Comparison of ENCODE assay signal across 8 cellular contexts in genomic region chr7:25179771-25180591, GRCh38. TPM values are rescaled to one million over a fixed set of nuclear protein-coding genes. Genes with fewer than 3 reads are reported as not detected.
A peak's percentile ranks its signal among the peaks of the same experiment; 100 is the strongest.
DNase-seq lines count a peak whose midpoint lies in the region; ATAC-seq and TF ChIP-seq lines count a peak whose summit lies in the region.

No MANE protein-coding gene starts in this region.

- TF ChIP-seq RAD21 in Ishikawa (IDR thresholded peaks at IDR 0.05; ENCODE audit: low read depth), result no peak

- H3K27me3 ChIP-seq in esophagus (ENCODE audit: control insufficient read depth in 1 of 2, insufficient read depth in 2 of 2, low read length in 2 of 2), result no peaks in the 10 kb centered on the region
- H3K27me3 ChIP-seq in muscle layer of duodenum (ENCODE audit: low read depth, low read length), result no peaks in the 10 kb centered on the region

- CTCF ChIA-PET in OCI-LY7 (lab: Charles Lee; ENCODE audit: unreplicated experiment), result interaction anchor here (0.6 to 1.2 kb wide), 4 partner anchors 9 to 56 kb away, joined by 3 to 5 read pairs (median 4); partner anchors contain the start of gene CYCS

- H3K4me2 ChIP-seq in OCI-LY7 (ENCODE audit: low read length), result peak overlapping the region; percentile 82

- H3K4me3 ChIP-seq in OCI-LY7 (ENCODE audit: low read depth, low read length, poor library complexity, severe bottlenecking) (peak overlapping the region; percentile 78), esophagus (ENCODE audit: low read depth in 1 of 2, low read length in 2 of 2) (peak overlapping the region; percentile 67 to 74), muscle layer of duodenum (ENCODE audit: low read depth in 1 of 2, low read length in 2 of 2) (peak overlapping the region; percentile 76 to 79)

- H4K20me1 ChIP-seq in OCI-LY7 (ENCODE audit: insufficient read depth, low read length), result no peaks in the 10 kb centered on the region

- POLR2A ChIA-PET in OCI-LY7 (lab: Charles Lee), result interaction anchor here (0.9 to 1.1 kb wide), 2 partner anchors 54 to 343 kb away, joined by 3 to 4 read pairs; no protein-coding TSS in a partner anchor

- BruUV-seq in OCI-LY7 (replicated peaks; lab: Mats Ljungman, UMichigan), result no TSS peak

- H3K9me2 ChIP-seq in OCI-LY7 (ENCODE audit: insufficient read depth, low read length), result no peaks in the 10 kb centered on the region

- intact Hi-C loops in OCI-LY7 (cut with micrococcal nuclease; ENCODE audit: unreplicated experiment), result loop anchor here (1.0 kb wide), 2 partner anchors 30 to 55 kb away; partner anchors contain the start of gene CYCS

- peak overlapping the region; percentile 95 for H2AFZ ChIP-seq in OCI-LY7 (ENCODE audit: low read length)

- H3K79me2 ChIP-seq in OCI-LY7 (ENCODE audit: insufficient read depth, low read depth, low read length), result no peaks in the 10 kb centered on the region

- H3K36me3 ChIP-seq in OCI-LY7 (ENCODE audit: insufficient read depth, low read length) (peaks cover 3% of the 10 kb centered on the region; the same call in 1 of the 2 replicates), esophagus (ENCODE audit: control insufficient read depth in 2 of 2, insufficient read depth in 2 of 2, low read length in 1 of 2) (no peaks in the 10 kb centered on the region), muscle layer of duodenum (ENCODE audit: control insufficient read depth in 1 of 2, insufficient read depth in 2 of 2, low read length in 2 of 2) (no peaks in the 10 kb centered on the region)

- peak; percentile 78 for TF ChIP-seq CTCF in OCI-LY7 (conservative IDR thresholded peaks at IDR 0.05; ENCODE audit: low read length)

- TF ChIP-seq EP300 in Ishikawa (IDR thresholded peaks at IDR 0.05; ENCODE audit: borderline replicate concordance), result no peak

- peaks cover 9% of the 10 kb centered on the region for H3K4me1 ChIP-seq in OCI-LY7 (ENCODE audit: insufficient read depth, low read length, poor library complexity, severe bottlenecking)
- H3K4me1 ChIP-seq in esophagus (ENCODE audit: control insufficient read depth in 2 of 2, insufficient read depth in 2 of 2, low read length in 1 of 2), result no peaks in the 10 kb centered on the region
- no peaks in the 10 kb centered on the region for H3K4me1 ChIP-seq in muscle layer of duodenum (ENCODE audit: control insufficient read depth in 1 of 2, insufficient read depth in 2 of 2, low read length in 2 of 2)

- H3K27ac ChIP-seq in OCI-LY7 (ENCODE audit: low read depth, low read length, poor library complexity, severe bottlenecking) (peak overlapping the region; percentile 57), esophagus (ENCODE audit: low read depth in 2 of 2, low read length in 1 of 2) (peak overlapping the region; percentile 59 to 76), muscle layer of duodenum (ENCODE audit: low read length) (peak overlapping the region; percentile 52)

- H3K9me3 ChIP-seq in OCI-LY7 (ENCODE audit: low read length) (no peaks in the 10 kb centered on the region), esophagus (ENCODE audit: control insufficient read depth in 2 of 2, insufficient read depth in 1 of 2, low read depth in 1 of 2, low read length in 1 of 2) (no peaks in the 10 kb centered on the region), muscle layer of duodenum (ENCODE audit: control insufficient read depth in 1 of 2, low read length in 2 of 2) (no peaks in the 10 kb centered on the region)

- DNase-seq in DMS79 (lab: John Stamatoyannopoulos, UW) (peak; percentile 56), OCI-LY7 (ENCODE audit: low spot score) (peak; percentile 97), activated T-cell treated with anti-CD3 and anti-CD28 coated beads for 48 hours (ENCODE audit: low read depth) (peak; percentile 96)
- peak; percentile 93 to 98 for DNase-seq in stimulated activated CD8-positive, alpha-beta memory T cell treated with anti-CD3 and anti-CD28 coated beads, Interleukin-7, amount 100 ng/mL, for 1 hour (ENCODE audit: low read depth in 2 of 2)

- peak; percentile 96 for ATAC-seq in GM21619 (IDR thresholded peaks at IDR 0.05; ENCODE audit: unreplicated experiment)

- 1% methylated on average over 65 to 74 of the region's 74 CpGs for WGBS in esophagus, 2 donors

TF ChIP-seq in Ishikawa, 13 proteins besides CTCF, POLR2A, EP300 and RAD21:
- no peak for TF ChIP-seq TCF12 (IDR thresholded peaks at IDR 0.05; ENCODE audit: low read depth)
- TF ChIP-seq USF1 (IDR thresholded peaks at IDR 0.05), result no peak
- TF ChIP-seq EGR1 (IDR thresholded peaks at IDR 0.05), result no peak
- peak; percentile 44; the same call in 1 of the 2 replicates for TF ChIP-seq TAF1 (IDR thresholded peaks at IDR 0.05; ENCODE audit: low read depth)
- no peak for TF ChIP-seq CREB1 (IDR thresholded peaks at IDR 0.05; ENCODE audit: low read depth)
- no peak for TF ChIP-seq FOXM1 (IDR thresholded peaks at IDR 0.05; ENCODE audit: borderline replicate concordance, low read depth)
- TF ChIP-seq ZBTB7A (IDR thresholded peaks at IDR 0.05; ENCODE audit: low read depth), result peak; percentile 99
- peak; percentile 34; the same call in 1 of the 2 replicates for TF ChIP-seq MAX (IDR thresholded peaks at IDR 0.05)

RNA-seq across cellular contexts. Expression of gene NPVF, which starts 48.3 kb away (rescaled TPM):
- not detected in 2 replicates for total RNA-seq in OCI-LY7 (2014; rRNA removed; shearing (Covaris generic))
- total RNA-seq in OCI-LY7 (2022), result not detected in 2 replicates
- not detected for polyA plus RNA-seq in esophagus

RNA-seq across cellular contexts. Expression of gene CYCS, which starts 54.9 kb away (rescaled TPM):
- 65.2 and 68.7 TPM in 2 replicates for total RNA-seq in OCI-LY7 (2014; rRNA removed; shearing (Covaris generic))
- 153 and 175 TPM in 2 replicates for total RNA-seq in OCI-LY7 (2022)
- polyA plus RNA-seq in esophagus, result 100 to 1,000 TPM in 1 of 2 donors, 10 to 100 TPM in 1; 44.2 to 106 TPM

Comparison
In these comparisons a context has a peak if more than half of its experiments do, and no peak if none do; other contexts are left out.
1. Peak in every context shown above with its lines: DNase-seq, ATAC-seq, H3K4me3 ChIP-seq and H3K27ac ChIP-seq.